10 cellular contexts compared by ENCODE assay signal in genomic region chr6:90997076-90997475, GRCh38.
DNase-seq lines count a peak whose midpoint lies in the region; ATAC-seq lines count a peak whose summit lies in the region.
"Had no signal": no experiment of that assay in that cellular context is flagged by ENCODE, and none has a peak within 500 bp of the region (broad histone marks: within the 10 kb centered on the region; RNA-seq: fewer than 3 reads in every experiment).

No MANE protein-coding gene starts in this region.

- DNase-seq in NCI-H2171 treated with DMSO at 0.1 percent for 48 hours (lab: John Stamatoyannopoulos, UW) (peak; percentile 14), NCI-H2171 (lab: John Stamatoyannopoulos, UW) (no peak), NCI-H1417 treated with DMSO at 0.1 percent for 48 hours (lab: John Stamatoyannopoulos, UW) (peak; percentile 47), NCI-H748 treated with DMSO at 0.1 percent for 48 hours (lab: John Stamatoyannopoulos, UW) (peak; percentile 18), ureter (ENCODE audit: low spot score) (no peak), CD1c-positive myeloid dendritic cell (ENCODE audit: extremely low spot score) (no peak)
- DNase-seq: Calu3; CD4-positive, alpha-beta T cell; DMS 273 treated with DMSO at 0.1 percent for 48 hours had no signal

- ATAC-seq in HG03565 (IDR thresholded peaks at IDR 0.05; ENCODE audit: unreplicated experiment), result no peak

Comparison
In these comparisons a context has a peak if more than half of its experiments do, and no peak if none do; other contexts are left out.
1. DNase-seq: peak in NCI-H2171 treated with DMSO at 0.1 percent for 48 hours (single experiment), NCI-H1417 treated with DMSO at 0.1 percent for 48 hours (single experiment) and NCI-H748 treated with DMSO at 0.1 percent for 48 hours (single experiment); none in NCI-H2171 (single experiment), ureter (single experiment) and CD1c-positive myeloid dendritic cell (single experiment).